In the genomic region with DNA sequence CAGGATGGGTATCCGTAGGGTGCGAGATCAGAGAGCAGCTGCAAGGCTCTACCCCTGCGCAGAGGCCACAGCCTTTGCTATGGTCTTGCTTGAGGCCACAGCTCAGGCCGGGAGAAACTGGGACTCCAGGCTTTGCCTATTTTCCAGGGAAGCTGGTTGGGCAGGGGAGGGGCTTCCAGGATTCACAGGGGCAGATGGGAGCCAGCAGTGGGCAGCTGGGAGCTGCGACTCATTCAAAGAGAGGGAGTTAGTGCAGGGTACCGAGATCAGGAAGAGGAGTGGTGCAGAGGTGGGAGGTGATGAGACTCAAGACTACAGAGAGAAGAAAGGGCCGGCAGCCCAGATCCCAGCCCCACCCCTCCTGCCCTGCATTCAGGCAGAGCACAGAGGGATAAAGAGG, we compare ENCODE assay signal across 20 cellular contexts. TPM values are rescaled to one million over a fixed set of nuclear protein-coding genes. Genes with fewer than 3 reads are reported as not detected.
DNase-seq lines count a peak whose midpoint lies in the region; ATAC-seq and TF ChIP-seq lines count a peak whose summit lies in the region.
"Had no signal": no experiment of that assay in that cellular context is flagged by ENCODE, and none has a peak within 500 bp of the region (broad histone marks: within the 10 kb centered on the region; RNA-seq: fewer than 3 reads in every experiment).

No MANE protein-coding gene starts in this region.

- peak overlapping the region; percentile 42 for H3K27ac ChIP-seq in RWPE1
- H3K27ac ChIP-seq: C4-2B, left ventricle myocardium inferior had no signal

- H3K36me3 Mint-ChIP-seq in activated T-cell treated with anti-CD3 and anti-CD28 coated beads, Interleukin-2, amount 50 U/mL, for 72 hours (ENCODE audit: insufficient read depth in 2 of 2): peaks cover 26 to 31% of the 10 kb centered on the region in 2 donors
- H3K36me3 Mint-ChIP-seq in endothelial cell (ENCODE audit: low read depth, unreplicated experiment): no peaks in the 10 kb centered on the region

- POLR2A ChIA-PET in RWPE1 (lab: Yijun Ruan, JAX; ENCODE audit: low non-redundant PET): no interaction called here

- CTCF ChIA-PET in RWPE1 (lab: Yijun Ruan, JAX): no interaction called here

- H3K27ac Mint-ChIP-seq in activated T-cell treated with anti-CD3 and anti-CD28 coated beads, Interleukin-2, amount 50 U/mL, for 72 hours: peak overlapping the region; percentile 39
- no peak overlapping the region for H3K27ac Mint-ChIP-seq in endothelial cell (ENCODE audit: unreplicated experiment)
- H3K27ac Mint-ChIP-seq in stimulated activated naive CD8-positive, alpha-beta T cell treated with anti-CD3 and anti-CD28 coated beads, Interleukin-15, amount 100 ng/mL, for 72 hours: peak overlapping the region; percentile 75 to 87

- intact Hi-C loops in posterior vena cava (cut with DNase I): no loop called here

- H3K27me3 Mint-ChIP-seq in activated T-cell treated with anti-CD3 and anti-CD28 coated beads, Interleukin-2, amount 50 U/mL, for 72 hours (ENCODE audit: low read depth): no peaks in the 10 kb centered on the region
- peaks cover 4% of the 10 kb centered on the region for H3K27me3 Mint-ChIP-seq in endothelial cell (ENCODE audit: unreplicated experiment)
- no peaks in the 10 kb centered on the region for H3K27me3 Mint-ChIP-seq in stimulated activated naive CD8-positive, alpha-beta T cell treated with anti-CD3 and anti-CD28 coated beads, Interleukin-15, amount 100 ng/mL, for 72 hours
- H3K27me3 Mint-ChIP-seq: stimulated activated naive B cell treated with anti-CD40 and anti-IgM and Interleukin-4, amounts not matched to agents 10 μg/mL and 1 μg/mL and 100 μg/mL, for 72 hours had no signal

- peaks cover 39% of the 10 kb centered on the region for H3K4me1 Mint-ChIP-seq in activated T-cell treated with anti-CD3 and anti-CD28 coated beads, Interleukin-2, amount 50 U/mL, for 72 hours (ENCODE audit: low read depth)
- H3K4me1 Mint-ChIP-seq in endothelial cell (ENCODE audit: unreplicated experiment): no peaks in the 10 kb centered on the region
- peaks cover 72% of the 10 kb centered on the region for H3K4me1 Mint-ChIP-seq in stimulated activated naive CD8-positive, alpha-beta T cell treated with anti-CD3 and anti-CD28 coated beads, Interleukin-15, amount 100 ng/mL, for 72 hours

- ATAC-seq in activated T-cell treated with anti-CD3 and anti-CD28 coated beads, Interleukin-2, amount 50 U/mL, for 72 hours (replicated peaks in 1 of 2): peak in 1 of 2 donors; percentile 9
- ATAC-seq in stimulated activated naive CD8-positive, alpha-beta T cell treated with anti-CD3 and anti-CD28 coated beads, Interleukin-15, amount 100 ng/mL, for 72 hours: no peak
- ATAC-seq in HG02870 (IDR thresholded peaks at IDR 0.05; ENCODE audit: unreplicated experiment) (no peak), HG03432 (IDR thresholded peaks at IDR 0.05; ENCODE audit: unreplicated experiment) (no peak)
- ATAC-seq: SK-N-SH treated with all-trans-retinoic acid at 6 μM for 48 hours; stimulated activated naive B cell treated with anti-CD40 and anti-IgM and Interleukin-4, amounts not matched to agents 10 μg/mL and 1 μg/mL and 100 μg/mL, for 72 hours had no signal

- DNase-seq in activated T-cell treated with anti-CD3 and anti-CD28 coated beads, Interleukin-2, amount 50 U/mL, for 72 hours: no peak
- DNase-seq in activated T-cell treated with anti-CD3 and anti-CD28 coated beads for 4 hours: no peak
- no peak for DNase-seq in RWPE1 (ENCODE audit: low spot score)
- no peak for DNase-seq in endothelial cell (ENCODE audit: low spot score)
- no peak for DNase-seq in stimulated activated naive CD8-positive, alpha-beta T cell treated with anti-CD3 and anti-CD28 coated beads, Interleukin-15, amount 100 ng/mL, for 72 hours
- DNase-seq in posterior vena cava (ENCODE audit: low spot score): no peak
- DNase-seq: ACHN; activated CD8-positive, alpha-beta memory T cell treated with anti-CD3 and anti-CD28 coated beads, Interleukin-2, amount 50 U/mL, for 48 hours; KBM-7; left ventricle myocardium inferior; MV-4-11; NCI-H1930; NCI-H510A treated with DMSO at 0.1 percent for 48 hours; right cardiac atrium; stimulated activated naive B cell treated with anti-CD40 and anti-IgM and Interleukin-4, amounts not matched to agents 10 μg/mL and 1 μg/mL and 100 μg/mL, for 72 hours; trophoblast cell had no signal

- H3K9me3 Mint-ChIP-seq in activated T-cell treated with anti-CD3 and anti-CD28 coated beads, Interleukin-2, amount 50 U/mL, for 72 hours: no peaks in the 10 kb centered on the region
- H3K9me3 Mint-ChIP-seq in endothelial cell (ENCODE audit: unreplicated experiment): no peaks in the 10 kb centered on the region
- H3K9me3 Mint-ChIP-seq in stimulated activated naive CD8-positive, alpha-beta T cell treated with anti-CD3 and anti-CD28 coated beads, Interleukin-15, amount 100 ng/mL, for 72 hours: no peaks in the 10 kb centered on the region
- H3K9me3 Mint-ChIP-seq: stimulated activated naive B cell treated with anti-CD40 and anti-IgM and Interleukin-4, amounts not matched to agents 10 μg/mL and 1 μg/mL and 100 μg/mL, for 72 hours had no signal

- H3K4me3 Mint-ChIP-seq in activated T-cell treated with anti-CD3 and anti-CD28 coated beads, Interleukin-2, amount 50 U/mL, for 72 hours: no peak overlapping the region
- H3K4me3 Mint-ChIP-seq in endothelial cell (ENCODE audit: unreplicated experiment): peak overlapping the region; percentile 50
- peak overlapping the region in 1 of 2 donors; percentile 40 for H3K4me3 Mint-ChIP-seq in stimulated activated naive CD8-positive, alpha-beta T cell treated with anti-CD3 and anti-CD28 coated beads, Interleukin-15, amount 100 ng/mL, for 72 hours
- H3K4me3 Mint-ChIP-seq: stimulated activated naive B cell treated with anti-CD40 and anti-IgM and Interleukin-4, amounts not matched to agents 10 μg/mL and 1 μg/mL and 100 μg/mL, for 72 hours had no signal

- TF ChIP-seq CTCF in RWPE1 (conservative IDR thresholded peaks at IDR 0.05; ENCODE audit: low read depth): no peak
- TF ChIP-seq CTCF in endothelial cell (IDR thresholded peaks at IDR 0.05; ENCODE audit: unreplicated experiment): no peak

RNA-seq across cellular contexts. Expression of gene ADGRE5, which starts 12.1 kb away (rescaled TPM):
- 100 to 1,000 TPM; 316 to 369 TPM for total RNA-seq in activated T-cell treated with anti-CD3 and anti-CD28 coated beads, Interleukin-2, amount 50 U/mL, for 72 hours
- 12.8 TPM for total RNA-seq in endothelial cell (ENCODE audit: unreplicated experiment)
- 100 to 1,000 TPM; 195 to 306 TPM for total RNA-seq in posterior vena cava

RNA-seq across cellular contexts. Expression of gene DDX39A, which starts 25.8 kb away (rescaled TPM):
- total RNA-seq in activated T-cell treated with anti-CD3 and anti-CD28 coated beads, Interleukin-2, amount 50 U/mL, for 72 hours: 100 to 1,000 TPM; 225 to 236 TPM
- 81.1 TPM for total RNA-seq in endothelial cell (ENCODE audit: unreplicated experiment)
- 10 to 100 TPM; 37.4 to 38.7 TPM for total RNA-seq in posterior vena cava

RNA-seq across cellular contexts. Expression of gene PKN1, which starts 39.8 kb away (rescaled TPM):
- total RNA-seq in activated T-cell treated with anti-CD3 and anti-CD28 coated beads, Interleukin-2, amount 50 U/mL, for 72 hours: 100 to 1,000 TPM; 239 to 278 TPM
- total RNA-seq in endothelial cell (ENCODE audit: unreplicated experiment) (207 TPM), posterior vena cava (100 to 1,000 TPM; 135 to 173 TPM)

Comparison
In these comparisons a context has a peak if more than half of its experiments do, and no peak if none do; other contexts are left out.
1. RNA of gene ADGRE5, which starts 12.1 kb away (total RNA-seq): 316 to 369 TPM in activated T-cell treated with anti-CD3 and anti-CD28 coated beads, Interleukin-2, amount 50 U/mL, for 72 hours and 195 to 306 TPM in posterior vena cava; 12.8 TPM in endothelial cell (single experiment); every median in the first group is over 10 times any median in the second.